ENCODE assay signal across 15 cellular contexts in the genomic region with DNA sequence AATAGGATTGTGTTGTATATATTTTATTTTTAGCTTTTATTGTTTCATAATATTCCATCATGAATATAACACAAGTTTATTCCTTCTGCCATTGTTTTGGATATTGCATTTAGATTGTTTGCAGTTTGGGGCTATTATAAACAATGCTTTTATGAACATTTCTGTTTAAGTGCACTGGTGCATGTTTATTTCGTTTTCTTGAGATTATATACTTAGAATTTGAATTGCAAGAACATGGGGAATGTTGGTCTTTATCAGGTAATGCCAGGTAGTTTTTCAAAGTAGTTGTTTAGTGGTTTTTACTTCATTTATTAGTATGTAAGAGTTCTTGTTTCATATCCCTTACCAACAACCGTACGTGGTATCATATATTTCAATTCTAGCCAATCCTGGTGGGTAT. TPM values are rescaled to one million over a fixed set of nuclear protein-coding genes. Genes with fewer than 3 reads are reported as not detected.
A peak's percentile ranks its signal among the peaks of the same experiment; 100 is the strongest.
DNase-seq lines count a peak whose midpoint lies in the region; ATAC-seq, FAIRE-seq and TF ChIP-seq lines count a peak whose summit lies in the region.
"Had no signal": no experiment of that assay in that cellular context is flagged by ENCODE, and none has a peak within 500 bp of the region (broad histone marks: within the 10 kb centered on the region; RNA-seq: fewer than 3 reads in every experiment).

No MANE protein-coding gene starts in this region.

- peak overlapping the region in 1 of 11 experiments; percentile 99; a peak in 2 of 22 replicates for H3K9ac ChIP-seq in BLaER1 treated with 17β-estradiol and CSF1 and Interleukin-3, amounts not matched to agents 10 nM and 100 nM
- no peak overlapping the region for H3K9ac ChIP-seq in astrocyte (ENCODE audit: low read length)

- H3K36me3 Mint-ChIP-seq in GM23338 (ENCODE audit: low read depth) (peaks cover 26% of the 10 kb centered on the region), astrocyte (ENCODE audit: low read depth, unreplicated experiment) (peaks cover 2% of the 10 kb centered on the region), natural killer cell (no peaks in the 10 kb centered on the region)

- no peak for FAIRE-seq in astrocyte (lab: Jason Lieb, UNC)
- FAIRE-seq: pancreas had no signal

- H3K4me3 Mint-ChIP-seq in GM23338: peak overlapping the region; percentile 40; the same call in 2 of the 3 replicates
- peak overlapping the region; percentile 99 for H3K4me3 Mint-ChIP-seq in astrocyte (ENCODE audit: unreplicated experiment)
- peak overlapping the region; percentile 68 for H3K4me3 Mint-ChIP-seq in natural killer cell

- CTCF ChIA-PET in RWPE1 (lab: Yijun Ruan, JAX): no interaction called here

- ATAC-seq in GM23338 (no peak), natural killer cell (no peak), GM19452 (IDR thresholded peaks at IDR 0.05; ENCODE audit: unreplicated experiment) (no peak)
- ATAC-seq: left colon, pancreas had no signal

- no peak overlapping the region for H3K27ac ChIP-seq in BLaER1 treated with 17β-estradiol and CSF1 and Interleukin-3, amounts not matched to agents 10 nM and 100 nM
- no peak overlapping the region for H3K27ac ChIP-seq in GM23338 (ENCODE audit: low read depth)
- H3K27ac ChIP-seq in astrocyte (ENCODE audit: low read depth, low read length): no peak overlapping the region
- H3K27ac ChIP-seq in RWPE1: no peak overlapping the region
- H3K27ac ChIP-seq: pancreas, suprapubic skin had no signal

- H3K79me2 ChIP-seq in GM23338 (replicated peaks; ENCODE audit: insufficient read depth) (peaks cover 92% of the 10 kb centered on the region), astrocyte (ENCODE audit: insufficient read depth, low read length) (peaks cover 99% of the 10 kb centered on the region)

- no peak for TF ChIP-seq CTCF in GM23338 (conservative IDR thresholded peaks at IDR 0.05; ENCODE audit: low read depth in 2 of 2)
- TF ChIP-seq CTCF in astrocyte (IDR thresholded peaks at IDR 0.05; ENCODE audit: insufficient read depth, low read depth, low read length): no peak
- TF ChIP-seq CTCF in natural killer cell (IDR thresholded peaks at IDR 0.05): no peak
- TF ChIP-seq CTCF in RWPE1 (conservative IDR thresholded peaks at IDR 0.05; ENCODE audit: low read depth): no peak

- H3K4me1 ChIP-seq in BLaER1 treated with 17β-estradiol and CSF1 and Interleukin-3, amounts not matched to agents 10 nM and 100 nM: peaks cover 42 to 80% (median 58%) of the 10 kb centered on the region in 10 experiments
- H3K4me1 ChIP-seq in GM23338 (ENCODE audit: insufficient read depth) (peaks cover 32% of the 10 kb centered on the region), astrocyte (ENCODE audit: insufficient read depth, low read length) (peaks cover 31% of the 10 kb centered on the region)

- POLR2A ChIA-PET in RWPE1 (lab: Yijun Ruan, JAX; ENCODE audit: low non-redundant PET): no interaction called here

- H3K4me3 ChIP-seq in BLaER1 treated with 17β-estradiol and CSF1 and Interleukin-3, amounts not matched to agents 10 nM and 100 nM: 0 out of 20 replicates have a peak overlapping the region, but pooled peaks of 1 of the 10 experiments have one; percentile 98
- H3K4me3 ChIP-seq in GM23338: no peak overlapping the region; the same call in 1 of the 2 replicates
- H3K4me3 ChIP-seq in astrocyte (ENCODE audit: insufficient read depth, low read depth, low read length): no peak overlapping the region
- H3K4me3 ChIP-seq: pancreas had no signal

- no peaks in the 10 kb centered on the region for H3K27me3 ChIP-seq in BLaER1 treated with 17β-estradiol and CSF1 and Interleukin-3, amounts not matched to agents 10 nM and 100 nM
- H3K27me3 ChIP-seq in GM23338 (ENCODE audit: insufficient read depth): no peaks in the 10 kb centered on the region
- H3K27me3 ChIP-seq in astrocyte (ENCODE audit: insufficient read depth, low read length): no peaks in the 10 kb centered on the region
- H3K27me3 ChIP-seq: pancreas, suprapubic skin had no signal

- intact Hi-C loops in natural killer cell (cut with micrococcal nuclease): no loop called here

- peak overlapping the region in 10 of 11 experiments; percentile 7 to 98 (median 92); a peak in 14 of 22 replicates for H3K4me2 ChIP-seq in BLaER1 treated with 17β-estradiol and CSF1 and Interleukin-3, amounts not matched to agents 10 nM and 100 nM
- H3K4me2 ChIP-seq in GM23338 (peak overlapping the region; percentile 15), astrocyte (ENCODE audit: low read length) (peak overlapping the region; percentile 53)

- no peak for DNase-seq in GM23338 (ENCODE audit: low spot score)
- DNase-seq in astrocyte (ENCODE audit: low read depth): no peak
- DNase-seq in natural killer cell: no peak
- DNase-seq in NCI-H526 (lab: John Stamatoyannopoulos, UW): no peak
- DNase-seq in RWPE1 (ENCODE audit: low spot score): no peak
- DNase-seq in MV-4-11 (lab: John Stamatoyannopoulos, UW): no peak
- DNase-seq: central memory CD4-positive, alpha-beta T cell; foreskin fibroblast; left colon; NCI-H1105 treated with DMSO at 0.1 percent for 48 hours; NK-92 treated with Interleukin-12 subunit alpha and Interleukin-12 subunit beta, amount 100 ng/mL, for 24 hours; pancreas had no signal

- no peaks in the 10 kb centered on the region for H3F3A ChIP-seq in GM23338 (replicated peaks; ENCODE audit: low read depth)

- H3K27ac Mint-ChIP-seq in GM23338 (no peak overlapping the region), astrocyte (ENCODE audit: unreplicated experiment) (no peak overlapping the region), natural killer cell (peak overlapping the region; percentile 70 to 86)

- no peaks in the 10 kb centered on the region for H3K9me2 ChIP-seq in GM23338 (ENCODE audit: insufficient read depth)

- H3K9me3 Mint-ChIP-seq in GM23338 (peaks cover 3% of the 10 kb centered on the region; the same call in 1 of the 3 replicates), astrocyte (ENCODE audit: unreplicated experiment) (no peaks in the 10 kb centered on the region), natural killer cell (no peaks in the 10 kb centered on the region)

- H3K27me3 Mint-ChIP-seq in GM23338 (ENCODE audit: insufficient read depth, low read depth, poor library complexity): peaks cover 9% of the 10 kb centered on the region
- no peaks in the 10 kb centered on the region for H3K27me3 Mint-ChIP-seq in astrocyte (ENCODE audit: low read depth, unreplicated experiment)
- H3K27me3 Mint-ChIP-seq in natural killer cell (ENCODE audit: low read depth in 2 of 2): no peaks in the 10 kb centered on the region

- H3K4me1 Mint-ChIP-seq in GM23338 (peaks cover 49% of the 10 kb centered on the region), astrocyte (ENCODE audit: low read depth, unreplicated experiment) (peaks cover 32% of the 10 kb centered on the region), natural killer cell (peaks cover 57 to 72% of the 10 kb centered on the region in 2 donors)

- no peak overlapping the region for H2AFZ ChIP-seq in GM23338
- no peak overlapping the region for H2AFZ ChIP-seq in astrocyte (ENCODE audit: low read depth, low read length)

- H3K36me3 ChIP-seq in BLaER1 treated with 17β-estradiol and CSF1 and Interleukin-3, amounts not matched to agents 10 nM and 100 nM: peaks cover 18 to 76% (median 51%) of the 10 kb centered on the region in 11 experiments; a peak in 21 of 22 replicates
- H3K36me3 ChIP-seq in GM23338 (ENCODE audit: insufficient read depth) (no peaks in the 10 kb centered on the region), astrocyte (ENCODE audit: insufficient read depth, low read length) (peaks cover 2% of the 10 kb centered on the region)
- H3K36me3 ChIP-seq: pancreas had no signal

- H3K9me3 ChIP-seq in BLaER1 treated with 17β-estradiol and CSF1 and Interleukin-3, amounts not matched to agents 10 nM and 100 nM (replicated peaks in 1 of 11): no peaks in the 10 kb centered on the region
- H3K9me3 ChIP-seq in astrocyte (ENCODE audit: insufficient read depth, low read depth, low read length): no peaks in the 10 kb centered on the region
- H3K9me3 ChIP-seq: pancreas, suprapubic skin had no signal

- peaks cover 83 to 90% (median 85%) of the 10 kb centered on the region in 11 experiments for H4K20me1 ChIP-seq in BLaER1 treated with 17β-estradiol and CSF1 and Interleukin-3, amounts not matched to agents 10 nM and 100 nM
- H4K20me1 ChIP-seq in GM23338 (replicated peaks; ENCODE audit: insufficient read depth) (peaks cover 77% of the 10 kb centered on the region), astrocyte (ENCODE audit: insufficient read depth, low read length) (peaks cover 86% of the 10 kb centered on the region)

TF ChIP-seq in GM23338, 12 proteins besides CTCF, POLR2A, EP300 and RAD21 (continues in another document):
- TF ChIP-seq EZH2 (IDR thresholded peaks at IDR 0.05; ENCODE audit: low read depth, unreplicated experiment): no peak
- no peak for TF ChIP-seq POLR2AphosphoS5 (IDR thresholded peaks at IDR 0.05; ENCODE audit: low read depth)

RNA-seq across cellular contexts. Expression of a gene that starts 4.3 kb away (rescaled TPM):
- total RNA-seq in GM23338 (2014; rRNA removed; shearing (Covaris generic)): 148 and 166 TPM in 2 replicates
- polyA plus RNA-seq in GM23338 (2016; fragmentation: Nextera tagmentation; extraction: Ambion mirVana): 98.8 and 109 TPM in 2 replicates
- total RNA-seq in astrocyte (84.5 and 88.4 TPM in 2 replicates), natural killer cell (100 to 1,000 TPM; 201 to 246 (median 202) TPM)

Comparison
In these comparisons a context has a peak if more than half of its experiments do, and no peak if none do; other contexts are left out.
1. H3K4me2 ChIP-seq: peak in every context shown above with its lines; median percentile 92 in BLaER1 treated with 17β-estradiol and CSF1 and Interleukin-3, amounts not matched to agents 10 nM and 100 nM; 53 in astrocyte; 15 in GM23338.
2. H3K27ac Mint-ChIP-seq: peak in natural killer cell (2 of 2); none in GM23338 (single experiment) and astrocyte (single experiment).
3. H3K4me3 Mint-ChIP-seq: peak in every context shown above with its lines; median percentile 99 in astrocyte; 68 in natural killer cell; 40 in GM23338.